Comparison of ENCODE assay signal across 22 cellular contexts in genomic region chr1:4004635-4005430, GRCh38.
"Had no signal": no experiment of that assay in that cellular context is flagged by ENCODE, and none has a peak within 500 bp of the region (broad histone marks: within the 10 kb centered on the region; RNA-seq: fewer than 3 reads in every experiment).

No MANE protein-coding gene starts in this region.

- H3K27me3 Mint-ChIP-seq: activated CD4-positive, alpha-beta memory T cell treated with anti-CD3 and anti-CD28 coated beads, Interleukin-2, amount 10 ng/mL, durations not matched to agents 7 days and 5 days; activated CD4-positive, alpha-beta T cell treated with anti-CD3 and anti-CD28 coated beads, Interleukin-2, amount 10 ng/mL, durations not matched to agents 24 days and 14 days; activated naive CD4-positive, alpha-beta T cell treated with anti-CD3 and anti-CD28 coated beads, Interleukin-2, amount 50 U/mL, for 24 hours had no signal

- DNase-seq: activated CD4-positive, alpha-beta memory T cell treated with anti-CD3 and anti-CD28 coated beads, Interleukin-2, amount 10 ng/mL, durations not matched to agents 7 days and 5 days; activated CD4-positive, alpha-beta T cell treated with anti-CD3 and anti-CD28 coated beads, Interleukin-2, amount 10 ng/mL, durations not matched to agents 24 days and 14 days; activated CD4-positive, CD25-positive, alpha-beta regulatory T cell treated with anti-CD3 and anti-CD28 coated beads, Interleukin-2, amount 50 U/mL, for 72 hours; activated CD8-positive, alpha-beta memory T cell treated with anti-CD3 and anti-CD28 coated beads, Interleukin-2, amount 50 U/mL, for 48 hours; activated naive CD8-positive, alpha-beta T cell treated with anti-CD3 and anti-CD28 coated beads, Interleukin-2, amount 50 U/mL, for 24 hours; activated T-cell treated with anti-CD3 and anti-CD28 coated beads, Interleukin-2, amount 50 U/mL, for 24 hours; amygdala; central memory CD4-positive, alpha-beta T cell; foreskin keratinocyte; heart right ventricle; left ventricle myocardium inferior; right cardiac atrium; stimulated activated CD4-positive, alpha-beta T cell treated with anti-CD3 and anti-CD28 coated beads, Interleukin-4, amount 100 ng/mL, for 1 hour; stomach; T-helper 17 cell; T1000; WERI-Rb-1 had no signal

- H3K4me3 Mint-ChIP-seq: activated CD4-positive, alpha-beta memory T cell treated with anti-CD3 and anti-CD28 coated beads, Interleukin-2, amount 10 ng/mL, durations not matched to agents 7 days and 5 days; activated CD4-positive, alpha-beta T cell treated with anti-CD3 and anti-CD28 coated beads, Interleukin-2, amount 10 ng/mL, durations not matched to agents 24 days and 14 days; activated naive CD4-positive, alpha-beta T cell treated with anti-CD3 and anti-CD28 coated beads, Interleukin-2, amount 50 U/mL, for 24 hours; activated naive CD8-positive, alpha-beta T cell treated with anti-CD3 and anti-CD28 coated beads, Interleukin-2, amount 50 U/mL, for 24 hours; activated T-cell treated with anti-CD3 and anti-CD28 coated beads, Interleukin-2, amount 50 U/mL, for 24 hours; neural crest cell; T-helper 17 cell had no signal

- H3K36me3 ChIP-seq: esophagus muscularis mucosa, heart right ventricle, left ventricle myocardium inferior, stomach, tibial artery, WERI-Rb-1 had no signal

- H3K27ac ChIP-seq: esophagus muscularis mucosa, foreskin keratinocyte, heart right ventricle, left ventricle myocardium inferior, stomach, tibial artery, WERI-Rb-1 had no signal

- H3K4me1 ChIP-seq: esophagus muscularis mucosa, foreskin keratinocyte, heart right ventricle, left ventricle myocardium inferior, stomach, tibial artery had no signal

- H3K27me3 ChIP-seq: foreskin keratinocyte had no signal

- H3K4me3 ChIP-seq: esophagus muscularis mucosa, heart right ventricle, left ventricle myocardium inferior, lung, stomach, tibial artery had no signal

- ATAC-seq: activated naive CD8-positive, alpha-beta T cell treated with anti-CD3 and anti-CD28 coated beads, Interleukin-2, amount 50 U/mL, for 24 hours; foreskin keratinocyte; heart right ventricle; right cardiac atrium; T-helper 17 cell had no signal

- H3K27ac Mint-ChIP-seq: activated CD4-positive, alpha-beta memory T cell treated with anti-CD3 and anti-CD28 coated beads, Interleukin-2, amount 10 ng/mL, durations not matched to agents 7 days and 5 days; activated CD4-positive, alpha-beta T cell treated with anti-CD3 and anti-CD28 coated beads, Interleukin-2, amount 10 ng/mL, durations not matched to agents 24 days and 14 days; activated naive CD4-positive, alpha-beta T cell treated with anti-CD3 and anti-CD28 coated beads, Interleukin-2, amount 50 U/mL, for 24 hours; activated naive CD8-positive, alpha-beta T cell treated with anti-CD3 and anti-CD28 coated beads, Interleukin-2, amount 50 U/mL, for 24 hours; activated T-cell treated with anti-CD3 and anti-CD28 coated beads, Interleukin-2, amount 50 U/mL, for 24 hours; T-helper 17 cell had no signal

- H3K9me3 Mint-ChIP-seq: activated naive CD4-positive, alpha-beta T cell treated with anti-CD3 and anti-CD28 coated beads, Interleukin-2, amount 50 U/mL, for 24 hours; neural crest cell had no signal

- H3K4me1 Mint-ChIP-seq: activated CD4-positive, alpha-beta memory T cell treated with anti-CD3 and anti-CD28 coated beads, Interleukin-2, amount 10 ng/mL, durations not matched to agents 7 days and 5 days; activated CD4-positive, alpha-beta T cell treated with anti-CD3 and anti-CD28 coated beads, Interleukin-2, amount 10 ng/mL, durations not matched to agents 24 days and 14 days; activated naive CD4-positive, alpha-beta T cell treated with anti-CD3 and anti-CD28 coated beads, Interleukin-2, amount 50 U/mL, for 24 hours; neural crest cell; T-helper 17 cell had no signal
